Comparison of ENCODE assay signal across 17 cellular contexts in genomic region chr17:40461036-40461721, GRCh38. TPM values are rescaled to one million over a fixed set of nuclear protein-coding genes. Genes with fewer than 3 reads are reported as not detected.
DNase-seq lines count a peak whose midpoint lies in the region; ATAC-seq and TF ChIP-seq lines count a peak whose summit lies in the region.
"Had no signal": no experiment of that assay in that cellular context is flagged by ENCODE, and none has a peak within 500 bp of the region (broad histone marks: within the 10 kb centered on the region; RNA-seq: fewer than 3 reads in every experiment).

No MANE protein-coding gene starts in this region.

- DNase-seq in PC-3: peak; percentile 5
- DNase-seq in esophagus muscularis mucosa (ENCODE audit: extremely low spot score): no peak
- DNase-seq in testis: no peak
- DNase-seq in HAP-1 (ENCODE audit: low spot score in 2 of 2): no peak
- DNase-seq in NCI-H226: no peak
- DNase-seq in GM19238 (ENCODE audit: insufficient read length, low spot score): no peak
- DNase-seq: activated CD8-positive, alpha-beta T cell treated with anti-CD3 and anti-CD28 coated beads, Interleukin-2, amount 10 ng/mL, durations not matched to agents 7 days and 5 days; anterior cingulate cortex; foreskin keratinocyte; MV-4-11; pancreas; SHP77 treated with DMSO at 0.1 percent for 48 hours; stimulated activated CD4-positive, alpha-beta T cell treated with anti-CD3 and anti-CD28 coated beads, Interleukin-15, amount 100 ng/mL, for 24 hours had no signal

- H3K4me1 ChIP-seq in PC-3 (ENCODE audit: insufficient read depth, low read length) (no peaks in the 10 kb centered on the region), esophagus muscularis mucosa (peaks cover 51 to 82% (median 77%) of the 10 kb centered on the region in 4 donors), liver (ENCODE audit: control insufficient read depth in 4 of 4, insufficient read depth in 4 of 4, low read length in 3 of 4) (peaks cover 0 to 67% (median 61%) of the 10 kb centered on the region in 4 donors), testis (peaks cover 47% of the 10 kb centered on the region), HAP-1 (no peaks in the 10 kb centered on the region)
- H3K4me1 ChIP-seq: pancreas had no signal

- no peaks in the 10 kb centered on the region for H3K9me2 ChIP-seq in PC-3 (replicated peaks; ENCODE audit: low read length)

- 63% methylated on average over 9 of the region's 9 CpGs for WGBS in esophagus muscularis mucosa
- 37% methylated on average over 9 of the region's 9 CpGs for WGBS in liver
- WGBS in testis, 2 donors: 57 to 65% methylated on average over 9 of the region's 9 CpGs

- TF ChIP-seq POLR2A in esophagus muscularis mucosa (IDR thresholded peaks at IDR 0.05; ENCODE audit: low read depth) (no peak), testis (IDR thresholded peaks at IDR 0.05) (no peak)

- TF ChIP-seq CTCF in PC-3 (conservative IDR thresholded peaks at IDR 0.05; ENCODE audit: low read depth, low read length): no peak
- no peak for TF ChIP-seq CTCF in esophagus muscularis mucosa (IDR thresholded peaks at IDR 0.05)
- TF ChIP-seq CTCF in liver (IDR thresholded peaks at IDR 0.05; ENCODE audit: low read depth, low read length, missing input control): peak; percentile 3
- TF ChIP-seq CTCF in testis (IDR thresholded peaks at IDR 0.05): no peak

- POLR2A ChIA-PET in PC-3 (lab: Charles Lee; ENCODE audit: unreplicated experiment): no interaction called here

- BruUV-seq in PC-3 (replicated peaks; lab: Mats Ljungman, UMichigan): no TSS peak

- H4K20me1 ChIP-seq in PC-3 (ENCODE audit: low read length): no peaks in the 10 kb centered on the region

- no peak overlapping the region for H3K27ac ChIP-seq in PC-3 (ENCODE audit: low read length)
- H3K27ac ChIP-seq in esophagus muscularis mucosa (replicated peaks in 1 of 4): peak overlapping the region; percentile 65 to 98 (median 79)
- H3K27ac ChIP-seq in liver (ENCODE audit: low read depth in 1 of 2, low read length in 2 of 2): peak overlapping the region; percentile 33 to 57
- H3K27ac ChIP-seq in testis: peak overlapping the region; percentile 44 to 65
- H3K27ac ChIP-seq: foreskin keratinocyte, pancreas had no signal

- no peaks in the 10 kb centered on the region for H3K9me3 ChIP-seq in PC-3 (ENCODE audit: low read length)
- H3K9me3 ChIP-seq in esophagus muscularis mucosa: no peaks in the 10 kb centered on the region
- H3K9me3 ChIP-seq in liver (ENCODE audit: control insufficient read depth in 4 of 4, low read length in 3 of 4): no peaks in the 10 kb centered on the region
- H3K9me3 ChIP-seq in testis: no peaks in the 10 kb centered on the region
- no peaks in the 10 kb centered on the region for H3K9me3 ChIP-seq in HAP-1
- H3K9me3 ChIP-seq: pancreas had no signal

- peak in 1 of 2 donors; percentile 16 for TF ChIP-seq RAD21 in liver (IDR thresholded peaks at IDR 0.05)

- H3K9ac ChIP-seq in PC-3 (ENCODE audit: low read length) (no peak overlapping the region), liver (ENCODE audit: low read depth in 1 of 2, low read length in 2 of 2) (no peak overlapping the region)

- no peak for TF ChIP-seq EP300 in esophagus muscularis mucosa (IDR thresholded peaks at IDR 0.05)

- CTCF ChIA-PET in PC-3 (lab: Charles Lee): no interaction called here

- H2AFZ ChIP-seq in PC-3 (ENCODE audit: low read length): no peak overlapping the region

- H3F3A ChIP-seq in PC-3 (ENCODE audit: low read length, unreplicated experiment): peaks cover 6% of the 10 kb centered on the region

- no peak overlapping the region for H3K4me2 ChIP-seq in PC-3 (ENCODE audit: low read length)

- H3K27me3 ChIP-seq in PC-3 (ENCODE audit: low read length) (no peaks in the 10 kb centered on the region), esophagus muscularis mucosa (no peaks in the 10 kb centered on the region), liver (ENCODE audit: control insufficient read depth in 4 of 4, insufficient read depth in 4 of 4, low read length in 3 of 4) (no peaks in the 10 kb centered on the region), testis (no peaks in the 10 kb centered on the region), HAP-1 (ENCODE audit: low read depth) (peaks cover 5% of the 10 kb centered on the region)
- H3K27me3 ChIP-seq: pancreas had no signal

- H3K36me3 ChIP-seq in PC-3 (ENCODE audit: low read depth, low read length): peaks cover 10% of the 10 kb centered on the region
- H3K36me3 ChIP-seq in esophagus muscularis mucosa: peaks cover 0 to 28% (median 12%) of the 10 kb centered on the region in 4 donors
- H3K36me3 ChIP-seq in liver (ENCODE audit: control insufficient read depth in 4 of 4, insufficient read depth in 3 of 4, low read depth in 1 of 4, low read length in 3 of 4): peaks cover 6 to 17% (median 14%) of the 10 kb centered on the region in 4 donors
- no peaks in the 10 kb centered on the region for H3K36me3 ChIP-seq in testis (ENCODE audit: low read depth, missing control alignments)
- no peaks in the 10 kb centered on the region for H3K36me3 ChIP-seq in HAP-1 (replicated peaks)
- H3K36me3 ChIP-seq: pancreas had no signal

- in situ Hi-C loops in HAP-1 (cut with MboI; ENCODE audit: low sequenced_read_pairs): no loop called here

- intact Hi-C loops in PC-3 (cut with micrococcal nuclease) (no loop called here), esophagus muscularis mucosa (cut with DNase I) (no loop called here), testis (cut with DNase I; ENCODE audit: low total_unique reads) (no loop called here)

- no peaks in the 10 kb centered on the region for H3K79me2 ChIP-seq in PC-3 (ENCODE audit: low read length)

- no peak overlapping the region for H3K4me3 ChIP-seq in PC-3 (ENCODE audit: low read length)
- no peak overlapping the region for H3K4me3 ChIP-seq in esophagus muscularis mucosa
- no peak overlapping the region for H3K4me3 ChIP-seq in liver (ENCODE audit: low read depth in 1 of 3, low read length in 3 of 3)
- no peak overlapping the region for H3K4me3 ChIP-seq in testis
- H3K4me3 ChIP-seq in HAP-1: no peak overlapping the region
- H3K4me3 ChIP-seq: pancreas had no signal

- no peak; the same call in 1 of the 2 replicates for ATAC-seq in PC-3
- no peak for ATAC-seq in GM21447 (IDR thresholded peaks at IDR 0.05; ENCODE audit: unreplicated experiment)
- ATAC-seq: activated CD8-positive, alpha-beta T cell treated with anti-CD3 and anti-CD28 coated beads, Interleukin-2, amount 10 ng/mL, durations not matched to agents 7 days and 5 days; foreskin keratinocyte; pancreas had no signal

TF ChIP-seq in liver, 16 proteins besides CTCF, POLR2A, EP300 and RAD21 (continues in another document):
- TF ChIP-seq TAF1 (conservative IDR thresholded peaks at IDR 0.05) (no peak), HNF4G (IDR thresholded peaks at IDR 0.05) (peak; percentile 18), REST (IDR thresholded peaks at IDR 0.05) (no peak), FOXA1 (IDR thresholded peaks at IDR 0.05) (no peak), RXRA (IDR thresholded peaks at IDR 0.05) (no peak), MAX (IDR thresholded peaks at IDR 0.05) (no peak), SP1 (IDR thresholded peaks at IDR 0.05) (peak; percentile 46)

RNA-seq across cellular contexts. Expression of gene IGFBP4, which starts 17.9 kb away (rescaled TPM):
- 164 and 297 TPM in 2 replicates for total RNA-seq in PC-3 (2014; rRNA removed)
- total RNA-seq in esophagus muscularis mucosa: 100 to 1,000 TPM; 258 to 444 (median 268) TPM
- 100 to 1,000 TPM in 1 of 2 donors, 10 to 100 TPM in 1; 74.1 to 297 TPM for total RNA-seq in liver
- 100 to 1,000 TPM; 179 to 649 TPM for polyA plus RNA-seq in liver
- 10 to 100 TPM; 67.9 to 76.7 TPM for total RNA-seq in testis
- polyA plus RNA-seq in testis (ENCODE audit: insufficient read depth, low read depth, low replicate concordance): 317 TPM

RNA-seq across cellular contexts. Expression of gene TNS4, which starts 40.2 kb away (rescaled TPM):
- total RNA-seq in PC-3 (2014; rRNA removed): 127 and 128 TPM in 2 replicates
- total RNA-seq in esophagus muscularis mucosa: not detected
- under 1 TPM in 1 of 2 donors, not detected in 1; 0.08 TPM for total RNA-seq in liver
- polyA plus RNA-seq in liver: not detected
- total RNA-seq in testis: under 1 TPM; 0.12 to 0.16 TPM
- polyA plus RNA-seq in testis (ENCODE audit: insufficient read depth, low read depth, low replicate concordance): 0.09 TPM
- total RNA-seq: temporal lobe had no signal
- polyA plus RNA-seq: CD14-positive monocyte, pancreas had no signal

RNA-seq across cellular contexts. Expression of gene TOP2A, which starts 43.5 kb away (rescaled TPM):
- total RNA-seq in PC-3 (2014; rRNA removed) (97.1 and 104 TPM in 2 replicates), esophagus muscularis mucosa (1 to 10 TPM in 1 of 4 donors, under 1 TPM in 3; under 0.01 to 1.4 (median 0.30) TPM), liver (100 to 1,000 TPM in 1 of 2 donors, under 1 TPM in 1; 0.08 to 102 TPM), testis (10 to 100 TPM; 65.0 to 94.9 TPM)
- polyA plus RNA-seq in liver (1 to 10 TPM; 1.9 to 5.2 TPM), testis (ENCODE audit: insufficient read depth, low read depth, low replicate concordance) (75.3 TPM)

Comparison
In these comparisons a context has a peak if more than half of its experiments do, and no peak if none do; other contexts are left out.
1. RNA of gene TNS4, which starts 40.2 kb away (total RNA-seq): 127 to 128 TPM in PC-3; 0.12 to 0.16 TPM in testis, 0.08 TPM in liver and not detected in esophagus muscularis mucosa; every median in the first group is over 100 times any median in the second.